ENCODE assay signal across 15 cellular contexts in the genomic region with DNA sequence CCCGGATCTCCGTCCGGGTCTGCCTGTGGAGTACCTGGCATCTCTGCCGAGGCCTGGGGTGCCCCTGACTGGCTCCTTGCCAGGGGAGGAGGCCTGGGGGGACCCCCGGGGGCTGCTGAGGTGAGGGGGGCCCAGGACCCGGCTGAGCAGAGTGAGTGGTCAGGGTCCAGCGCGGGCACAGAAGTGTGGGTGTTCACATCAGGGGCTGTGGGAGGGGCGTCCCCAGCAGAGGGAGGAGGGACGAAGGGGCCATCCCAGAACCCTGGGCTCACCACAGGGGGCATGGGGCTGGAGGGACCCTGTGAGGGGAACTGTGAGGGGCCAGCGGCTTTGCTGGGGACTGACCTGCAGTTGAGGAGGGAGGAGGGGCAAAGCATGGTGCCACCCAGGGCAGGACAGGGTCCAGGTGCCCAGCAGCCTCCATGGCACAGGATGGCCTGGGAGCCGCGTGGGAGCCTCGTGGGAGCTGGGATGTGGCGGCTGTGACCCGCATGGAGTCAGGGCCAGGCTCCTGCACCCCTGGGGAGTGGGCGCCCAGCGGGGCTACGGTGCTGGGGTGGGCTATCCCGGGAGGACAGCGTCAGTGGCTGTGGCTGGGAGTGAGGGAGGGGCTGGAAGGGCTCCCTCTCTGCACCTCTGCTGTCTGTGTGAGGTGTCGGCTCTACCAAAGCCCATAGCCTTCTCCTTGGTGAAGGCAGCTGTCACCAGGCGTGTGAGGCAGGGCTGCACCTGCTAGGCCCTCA.
"Had no signal": no experiment of that assay in that cellular context is flagged by ENCODE, and none has a peak within 500 bp of the region (broad histone marks: within the 10 kb centered on the region; RNA-seq: fewer than 3 reads in every experiment).

No MANE protein-coding gene starts in this region.

- H3K27ac Mint-ChIP-seq: activated CD4-positive, alpha-beta memory T cell treated with anti-CD3 and anti-CD28 coated beads, Interleukin-2, amount 10 ng/mL, durations not matched to agents 7 days and 5 days; activated naive CD8-positive, alpha-beta T cell; activated T-helper 1 cell treated with anti-CD3 and anti-CD28 coated beads, Interleukin-12 subunit alpha, Interleukin-12 subunit beta, Interleukin-2, Interleukin-4 antibody, amounts not matched to agents 30 ng/mL and 10 ng/mL and 1 ng/mL, durations not matched to agents 14 hours and 24 hours and 36 hours; immature natural killer cell; nephron progenitor cell had no signal

- H3K9me3 Mint-ChIP-seq: activated CD4-positive, alpha-beta memory T cell treated with anti-CD3 and anti-CD28 coated beads, Interleukin-2, amount 10 ng/mL, durations not matched to agents 7 days and 5 days; activated T-helper 1 cell treated with anti-CD3 and anti-CD28 coated beads, Interleukin-12 subunit alpha, Interleukin-12 subunit beta, Interleukin-2, Interleukin-4 antibody, amounts not matched to agents 30 ng/mL and 10 ng/mL and 1 ng/mL, durations not matched to agents 14 hours and 24 hours and 36 hours; immature natural killer cell; nephron progenitor cell had no signal

- H3K9me3 ChIP-seq: ascending aorta, esophagus muscularis mucosa, thyroid gland, vagina had no signal

- ATAC-seq: left colon had no signal

- H3K4me3 Mint-ChIP-seq: activated CD4-positive, alpha-beta memory T cell treated with anti-CD3 and anti-CD28 coated beads, Interleukin-2, amount 10 ng/mL, durations not matched to agents 7 days and 5 days; activated naive CD8-positive, alpha-beta T cell; activated T-helper 1 cell treated with anti-CD3 and anti-CD28 coated beads, Interleukin-12 subunit alpha, Interleukin-12 subunit beta, Interleukin-2, Interleukin-4 antibody, amounts not matched to agents 30 ng/mL and 10 ng/mL and 1 ng/mL, durations not matched to agents 14 hours and 24 hours and 36 hours; immature natural killer cell; nephron progenitor cell had no signal

- DNase-seq: activated CD4-positive, alpha-beta memory T cell treated with anti-CD3 and anti-CD28 coated beads, Interleukin-2, amount 10 ng/mL, durations not matched to agents 7 days and 5 days; activated CD4-positive, alpha-beta T cell treated with anti-CD3 and anti-CD28 coated beads for 1 hour; glutamatergic neuron; immature natural killer cell; left colon; mesendoderm; nephron progenitor cell; stimulated activated CD4-positive, alpha-beta T cell treated with anti-CD3 and anti-CD28 coated beads, Interleukin-4, amount 100 ng/mL, for 4 hours; T-helper 2 cell; thyroid gland had no signal

- H3K27me3 ChIP-seq: ascending aorta, thyroid gland, vagina had no signal

- H3K36me3 ChIP-seq: ascending aorta, thyroid gland, vagina had no signal

- H3K27me3 Mint-ChIP-seq: activated CD4-positive, alpha-beta memory T cell treated with anti-CD3 and anti-CD28 coated beads, Interleukin-2, amount 10 ng/mL, durations not matched to agents 7 days and 5 days; activated naive CD8-positive, alpha-beta T cell had no signal

- H3K4me1 ChIP-seq: ascending aorta had no signal

- H3K27ac ChIP-seq: ascending aorta, esophagus muscularis mucosa, thyroid gland, vagina had no signal

- H3K4me3 ChIP-seq: ascending aorta, esophagus muscularis mucosa, thyroid gland, vagina had no signal
